ENCODE assay signal across 11 cellular contexts in genomic region chr19:13095393-13095784, GRCh38. TPM values are rescaled to one million over a fixed set of nuclear protein-coding genes. Genes with fewer than 3 reads are reported as not detected.
DNase-seq lines count a peak whose midpoint lies in the region; ATAC-seq and TF ChIP-seq lines count a peak whose summit lies in the region.
"Had no signal": no experiment of that assay in that cellular context is flagged by ENCODE, and none has a peak within 500 bp of the region (broad histone marks: within the 10 kb centered on the region; RNA-seq: fewer than 3 reads in every experiment).

No MANE protein-coding gene starts in this region.

- POLR2A ChIA-PET in CD4-positive, alpha-beta memory T cell (lab: Charles Lee; ENCODE audit: partially characterized antibody) = interaction anchor here (0.6 to 5.0 kb wide), 8 partner anchors 10 to 247 kb away, joined by 3 to 42 read pairs (median 5); partner anchors contain the start of genes GCDH, IER2, NACC1 and STX10

- no peak overlapping the region for H4K8ac ChIP-seq in neuronal stem cell (ENCODE audit: low read depth, low read length)

- H3K4me2 ChIP-seq in Karpas-422 (ENCODE audit: low read depth, low read length, poor library complexity, severe bottlenecking) = peak overlapping the region; percentile 60
- H3K4me2 ChIP-seq in neuronal stem cell (ENCODE audit: insufficient read depth, low read length, poor library complexity, severe bottlenecking) = peak overlapping the region; percentile 71

- H3K79me2 ChIP-seq in Karpas-422 (ENCODE audit: low read length) = no peaks in the 10 kb centered on the region

- H4K91ac ChIP-seq in neuronal stem cell (ENCODE audit: low read depth, low read length, poor library complexity) = no peak overlapping the region

- peak overlapping the region; percentile 84 for H2BK12ac ChIP-seq in neuronal stem cell (ENCODE audit: low read length)

- CTCF ChIA-PET in CD4-positive, alpha-beta memory T cell (lab: Charles Lee; ENCODE audit: partially characterized antibody) = interaction anchor here (0.6 to 8.2 kb wide), 10 partner anchors 10 to 319 kb away, joined by 3 to 129 read pairs (median 6); partner anchors contain the start of gene NACC1

- peak overlapping the region; percentile 73 for H3K23ac ChIP-seq in neuronal stem cell (ENCODE audit: low read depth, low read length, poor library complexity)

- peak overlapping the region; percentile 95 for H3K18ac ChIP-seq in neuronal stem cell (ENCODE audit: low read length)

- H3K36me3 ChIP-seq in CD4-positive, alpha-beta memory T cell (ENCODE audit: insufficient read depth, low read length) = no peaks in the 10 kb centered on the region
- peaks cover 8% of the 10 kb centered on the region for H3K36me3 ChIP-seq in Karpas-422 (ENCODE audit: insufficient read depth, low read length)
- H3K36me3 ChIP-seq in effector memory CD4-positive, alpha-beta T cell (ENCODE audit: control insufficient read depth, insufficient read depth, low read length) = no peaks in the 10 kb centered on the region
- H3K36me3 ChIP-seq in neuronal stem cell (replicated peaks in 1 of 2; ENCODE audit: control insufficient read depth in 2 of 2, insufficient read depth in 2 of 2, low read length in 2 of 2) = peaks cover 0 to 2% of the 10 kb centered on the region in 2 donors

- TF ChIP-seq CTCF in HFFc6 (IDR thresholded peaks at IDR 0.05) = no peak

- no peaks in the 10 kb centered on the region for H3K9me3 ChIP-seq in CD4-positive, alpha-beta memory T cell (ENCODE audit: control insufficient read depth in 1 of 2, low read length in 2 of 2)
- H3K9me3 ChIP-seq in Karpas-422 (ENCODE audit: low read length) (no peaks in the 10 kb centered on the region), neuronal stem cell (replicated peaks in 1 of 2; ENCODE audit: control insufficient read depth in 2 of 2, insufficient read depth in 1 of 2, low read depth in 1 of 2, low read length in 2 of 2) (peaks cover 8 to 9% of the 10 kb centered on the region in 2 donors)
- no peaks in the 10 kb centered on the region for H3K9me3 ChIP-seq in effector memory CD4-positive, alpha-beta T cell (ENCODE audit: control insufficient read depth, low read length)
- H3K9me3 ChIP-seq: mucosa of descending colon had no signal

- H3K27ac ChIP-seq in CD4-positive, alpha-beta memory T cell (ENCODE audit: low read depth, low read length) = no peak overlapping the region
- H3K27ac ChIP-seq in Karpas-422 (ENCODE audit: low read length) = no peak overlapping the region; the same call in 1 of the 2 replicates
- H3K27ac ChIP-seq in effector memory CD4-positive, alpha-beta T cell (ENCODE audit: insufficient read depth, low read length, poor library complexity, severe bottlenecking) = peak overlapping the region; percentile 50
- no peak overlapping the region for H3K27ac ChIP-seq in neuronal stem cell (replicated peaks; ENCODE audit: low read length)
- H3K27ac ChIP-seq: epithelial cell of prostate had no signal

- H3K4me1 ChIP-seq in CD4-positive, alpha-beta memory T cell (ENCODE audit: insufficient read depth, low read length) = peaks cover 54% of the 10 kb centered on the region
- H3K4me1 ChIP-seq in Karpas-422 (ENCODE audit: low read length) (peaks cover 41% of the 10 kb centered on the region), neuronal stem cell (ENCODE audit: control insufficient read depth in 2 of 2, insufficient read depth in 1 of 2, low read depth in 1 of 2, low read length in 2 of 2) (peaks cover 24 to 42% of the 10 kb centered on the region in 2 donors)
- peaks cover 48% of the 10 kb centered on the region for H3K4me1 ChIP-seq in effector memory CD4-positive, alpha-beta T cell (ENCODE audit: control insufficient read depth, insufficient read depth, low read length, poor library complexity, severe bottlenecking)

- H3K27me3 ChIP-seq in CD4-positive, alpha-beta memory T cell (ENCODE audit: insufficient read depth, low read length) = peaks cover 15% of the 10 kb centered on the region
- H3K27me3 ChIP-seq in Karpas-422 (ENCODE audit: low read length) (no peaks in the 10 kb centered on the region), neuronal stem cell (ENCODE audit: control insufficient read depth in 3 of 3, insufficient read depth in 3 of 3, low read depth in 1 of 3, low read length in 3 of 3) (peaks cover 25 to 95% (median 61%) of the 10 kb centered on the region in 3 experiments)
- H3K27me3 ChIP-seq in effector memory CD4-positive, alpha-beta T cell (replicated peaks; ENCODE audit: control insufficient read depth, insufficient read depth, low read length, poor library complexity, severe bottlenecking) = peaks cover 26% of the 10 kb centered on the region

- H3K14ac ChIP-seq in neuronal stem cell (ENCODE audit: low read length) = peak overlapping the region; percentile 56

- H4K20me1 ChIP-seq in Karpas-422 (ENCODE audit: insufficient read depth, low read depth, low read length) = peaks cover 5% of the 10 kb centered on the region; the same call in 1 of the 2 replicates

- H3K4me3 ChIP-seq in CD4-positive, alpha-beta memory T cell (ENCODE audit: low read length in 2 of 2) = no peak overlapping the region
- H3K4me3 ChIP-seq in Karpas-422 (ENCODE audit: low read length) = peak overlapping the region; percentile 47; the same call in 1 of the 2 replicates
- H3K4me3 ChIP-seq in effector memory CD4-positive, alpha-beta T cell (ENCODE audit: insufficient read depth, low read depth, low read length, poor library complexity, severe bottlenecking) = peak overlapping the region; percentile 27
- peak overlapping the region in 1 of 2 donors; percentile 17 for H3K4me3 ChIP-seq in neuronal stem cell (ENCODE audit: low read length in 2 of 2)
- H3K4me3 ChIP-seq: mucosa of descending colon had no signal

- peak overlapping the region; percentile 96 for H2AK5ac ChIP-seq in neuronal stem cell (ENCODE audit: low read depth, low read length)

- peak overlapping the region in 2 of 7 donors; percentile 10 to 71 for H3K27ac Mint-ChIP-seq in CD4-positive, alpha-beta memory T cell
- no peak overlapping the region for H3K27ac Mint-ChIP-seq in HFFc6
- H3K27ac Mint-ChIP-seq: activated naive CD4-positive, alpha-beta T cell treated with anti-CD3 and anti-CD28 coated beads, Interleukin-2, amount 50 U/mL, for 72 hours had no signal

- H2BK120ac ChIP-seq in neuronal stem cell (ENCODE audit: low read depth, low read length) = peak overlapping the region; percentile 17

- no peaks in the 10 kb centered on the region for H3K79me1 ChIP-seq in neuronal stem cell (ENCODE audit: low read depth, low read length)

- H2AFZ ChIP-seq in Karpas-422 (ENCODE audit: low read length) (no peak overlapping the region; the same call in 1 of the 2 replicates), neuronal stem cell (ENCODE audit: low read length) (peak overlapping the region; percentile 12)

- H3K4me3 Mint-ChIP-seq in CD4-positive, alpha-beta memory T cell = peak overlapping the region; percentile 44 to 91 (median 72)
- no peak overlapping the region for H3K4me3 Mint-ChIP-seq in HFFc6

- no peak for ATAC-seq in GM19324 (IDR thresholded peaks at IDR 0.05; ENCODE audit: low FRiP score, unreplicated experiment)
- no peak for ATAC-seq in GM19452 (IDR thresholded peaks at IDR 0.05; ENCODE audit: unreplicated experiment)
- ATAC-seq: activated naive CD4-positive, alpha-beta T cell treated with anti-CD3 and anti-CD28 coated beads, Interleukin-2, amount 50 U/mL, for 72 hours; mucosa of descending colon had no signal

- H3K9ac ChIP-seq in Karpas-422 (ENCODE audit: low read length) (peak overlapping the region; percentile 45), neuronal stem cell (ENCODE audit: low read depth, low read length, poor library complexity) (peak overlapping the region; percentile 24)

- DNase-seq in CD4-positive, alpha-beta memory T cell = peak in 2 of 5 donors; percentile 28 to 41
- DNase-seq in Karpas-422 (peak; percentile 71), neuronal stem cell (ENCODE audit: low spot score) (no peak), medulla oblongata (ENCODE audit: extremely low spot score) (no peak), HFFc6 (no peak)
- DNase-seq in effector memory CD4-positive, alpha-beta T cell = no peak

- peaks cover 0 to 3% of the 10 kb centered on the region in 2 donors for H3K36me3 Mint-ChIP-seq in CD4-positive, alpha-beta memory T cell
- H3K36me3 Mint-ChIP-seq in HFFc6 (ENCODE audit: low read depth) = peaks cover 18% of the 10 kb centered on the region
- H3K36me3 Mint-ChIP-seq: activated naive CD4-positive, alpha-beta T cell treated with anti-CD3 and anti-CD28 coated beads, Interleukin-2, amount 50 U/mL, for 72 hours had no signal

- H3K9me3 Mint-ChIP-seq in CD4-positive, alpha-beta memory T cell = peaks cover 0 to 2% (median 0%) of the 10 kb centered on the region in 8 donors
- no peaks in the 10 kb centered on the region for H3K9me3 Mint-ChIP-seq in HFFc6
- H3K9me3 Mint-ChIP-seq: activated naive CD4-positive, alpha-beta T cell treated with anti-CD3 and anti-CD28 coated beads, Interleukin-2, amount 50 U/mL, for 72 hours had no signal

- H2BK15ac ChIP-seq in neuronal stem cell (ENCODE audit: low read length) = no peak overlapping the region

- H2BK5ac ChIP-seq in neuronal stem cell (ENCODE audit: low read length) = peak overlapping the region; percentile 66

- H3K27me3 Mint-ChIP-seq in CD4-positive, alpha-beta memory T cell = peaks cover 5 to 10% of the 10 kb centered on the region in 2 donors
- peaks cover 9% of the 10 kb centered on the region for H3K27me3 Mint-ChIP-seq in HFFc6 (ENCODE audit: insufficient read depth)

- WGBS in neuronal stem cell (ENCODE audit: extremely low coverage in 2 of 2, insufficient read length in 2 of 2, insufficient replicate concordance in 1 of 2), 2 donors = no CpG with 5 or more reads among the region's 25 CpGs

- peaks cover 21 to 55% (median 30%) of the 10 kb centered on the region in 4 donors for H3K4me1 Mint-ChIP-seq in CD4-positive, alpha-beta memory T cell
- peaks cover 18% of the 10 kb centered on the region for H3K4me1 Mint-ChIP-seq in HFFc6 (ENCODE audit: low read depth)

- intact Hi-C loops in CD4-positive, alpha-beta memory T cell (cut with micrococcal nuclease) = loop anchor here (5.0 kb wide), 1 partner anchor 208 kb away; the partner anchor contains the start of gene KLF1

- H3K9me2 ChIP-seq in Karpas-422 (replicated peaks; ENCODE audit: insufficient read depth, low read length) = no peaks in the 10 kb centered on the region

- no peak overlapping the region for H3K4ac ChIP-seq in neuronal stem cell (ENCODE audit: low read length)

RNA-seq across cellular contexts. Expression of gene LYL1, which starts 7.3 kb away (rescaled TPM):
- 10 to 100 TPM; 16.1 to 16.9 TPM for total RNA-seq in CD4-positive, alpha-beta memory T cell
- 1 to 10 TPM; 2.3 to 9.4 TPM for polyA plus RNA-seq in CD4-positive, alpha-beta memory T cell
- total RNA-seq in Karpas-422 (2014; rRNA removed; shearing (Covaris generic); ENCODE audit: low replicate concordance) = 99.1 and 285 TPM in 2 replicates
- polyA plus RNA-seq in neuronal stem cell (2013, experiment 1 of 2) = 1.1 TPM
- 1.1 TPM for polyA plus RNA-seq in neuronal stem cell (2013, experiment 2 of 2)
- 1 to 10 TPM; 1.5 to 5.1 (median 4.2) TPM for total RNA-seq in HFFc6 (2021; fragmentation: NEBNext Ultra II Directional; extraction: Animal tissue kit (Norgen Biotek cat#: 25700))

RNA-seq across cellular contexts. Expression of gene TRMT1, which starts 21.2 kb away (rescaled TPM):
- 10 to 100 TPM; 70.6 to 78.4 TPM for total RNA-seq in CD4-positive, alpha-beta memory T cell
- polyA plus RNA-seq in CD4-positive, alpha-beta memory T cell = 10 to 100 TPM; 18.0 to 24.9 TPM
- total RNA-seq in Karpas-422 (2014; rRNA removed; shearing (Covaris generic); ENCODE audit: low replicate concordance) = 35.9 and 69.7 TPM in 2 replicates
- polyA plus RNA-seq in neuronal stem cell (2013, experiment 1 of 2) = 22.9 TPM
- polyA plus RNA-seq in neuronal stem cell (2013, experiment 2 of 2) = 24.4 TPM
- total RNA-seq in HFFc6 (2021; fragmentation: NEBNext Ultra II Directional; extraction: Animal tissue kit (Norgen Biotek cat#: 25700)) = 10 to 100 TPM; 36.3 to 49.9 (median 39.6) TPM

RNA-seq across cellular contexts. Expression of gene NACC1, which starts 22.7 kb away (rescaled TPM):
- total RNA-seq in CD4-positive, alpha-beta memory T cell = 10 to 100 TPM; 25.8 to 34.1 TPM
- polyA plus RNA-seq in CD4-positive, alpha-beta memory T cell = 1 to 10 TPM in 1 of 2 donors, under 1 TPM in 1; 0.15 to 1.8 TPM
- 28.0 and 76.4 TPM in 2 replicates for total RNA-seq in Karpas-422 (2014; rRNA removed; shearing (Covaris generic); ENCODE audit: low replicate concordance)
- polyA plus RNA-seq in neuronal stem cell (2013, experiment 1 of 2) = 123 TPM
- polyA plus RNA-seq in neuronal stem cell (2013, experiment 2 of 2) = 121 TPM
- total RNA-seq in HFFc6 (2021; fragmentation: NEBNext Ultra II Directional; extraction: Animal tissue kit (Norgen Biotek cat#: 25700)) = 100 to 1,000 TPM; 126 to 146 (median 139) TPM

RNA-seq across cellular contexts. Expression of gene STX10, which starts 54.8 kb away (rescaled TPM):
- 10 to 100 TPM; 63.7 to 64.0 TPM for total RNA-seq in CD4-positive, alpha-beta memory T cell
- 10 to 100 TPM; 57.9 to 64.2 TPM for polyA plus RNA-seq in CD4-positive, alpha-beta memory T cell
- 47.0 and 103 TPM in 2 replicates for total RNA-seq in Karpas-422 (2014; rRNA removed; shearing (Covaris generic); ENCODE audit: low replicate concordance)
- 35.3 TPM for polyA plus RNA-seq in neuronal stem cell (2013, experiment 1 of 2)
- 33.1 TPM for polyA plus RNA-seq in neuronal stem cell (2013, experiment 2 of 2)
- total RNA-seq in HFFc6 (2021; fragmentation: NEBNext Ultra II Directional; extraction: Animal tissue kit (Norgen Biotek cat#: 25700)) = 10 to 100 TPM; 48.5 to 63.4 (median 54.0) TPM

RNA-seq across cellular contexts. Expression of gene IER2, which starts 54.8 kb away (rescaled TPM):
- total RNA-seq in CD4-positive, alpha-beta memory T cell = 100 to 1,000 TPM; 148 to 153 TPM
- 100 to 1,000 TPM; 201 to 446 TPM for polyA plus RNA-seq in CD4-positive, alpha-beta memory T cell
- total RNA-seq in Karpas-422 (2014; rRNA removed; shearing (Covaris generic); ENCODE audit: low replicate concordance) = 7.3 and 15.9 TPM in 2 replicates
- 64.6 TPM for polyA plus RNA-seq in neuronal stem cell (2013, experiment 1 of 2)
- polyA plus RNA-seq in neuronal stem cell (2013, experiment 2 of 2) = 64.5 TPM
- total RNA-seq in HFFc6 (2021; fragmentation: NEBNext Ultra II Directional; extraction: Animal tissue kit (Norgen Biotek cat#: 25700)) = 10 to 100 TPM; 68.9 to 91.2 (median 87.7) TPM

Comparison
In these comparisons a context has a peak if more than half of its experiments do, and no peak if none do; other contexts are left out.
1. H3K4me3 ChIP-seq: peak in Karpas-422 (single experiment) and effector memory CD4-positive, alpha-beta T cell (single experiment); none in CD4-positive, alpha-beta memory T cell (0 of 2).